In genomic region chr3:73623316-73623715, GRCh38 we compare ENCODE assay signal across 11 cellular contexts. TPM values are rescaled to one million over a fixed set of nuclear protein-coding genes. Genes with fewer than 3 reads are reported as not detected.
DNase-seq lines count a peak whose midpoint lies in the region; ATAC-seq and TF ChIP-seq lines count a peak whose summit lies in the region.
"Had no signal": no experiment of that assay in that cellular context is flagged by ENCODE, and none has a peak within 500 bp of the region (broad histone marks: within the 10 kb centered on the region; RNA-seq: fewer than 3 reads in every experiment).

No MANE protein-coding gene starts in this region.

- CTCF ChIA-PET in IMR-90 (lab: Yijun Ruan, JAX): interaction anchor here (0.5 to 2.0 kb wide), 14 partner anchors 9 to 228 kb away, joined by 3 to 8 read pairs (median 3); no protein-coding TSS in a partner anchor

- DNase-seq in IMR-90: peak; percentile 28
- no peak for DNase-seq in lung (ENCODE audit: low spot score)
- no peak for DNase-seq in activated T-cell treated with anti-CD3 and anti-CD28 coated beads, Interleukin-2, amount 50 U/mL, for 4 hours
- DNase-seq in effector memory CD4-positive, alpha-beta T cell: no peak
- no peak for DNase-seq in putamen (ENCODE audit: low spot score)
- DNase-seq: activated naive CD4-positive, alpha-beta T cell treated with anti-CD3 and anti-CD28 coated beads, Interleukin-2, amount 10 ng/mL, durations not matched to agents 7 days and 5 days; Karpas-422; stimulated activated CD4-positive, alpha-beta T cell treated with anti-CD3 and anti-CD28 coated beads, Interleukin-15, amount 100 ng/mL, for 24 hours had no signal

- peak overlapping the region; percentile 86; the same call in 1 of the 2 replicates for H3K4ac ChIP-seq in IMR-90 (ENCODE audit: low read depth, low read length)

- H3K27ac ChIP-seq in IMR-90 (ENCODE audit: insufficient read depth, low read length) (peak overlapping the region; percentile 56; the same call in 1 of the 2 replicates), duodenal mucosa (ENCODE audit: low read depth, low read length) (no peak overlapping the region), lung (ENCODE audit: low read depth in 1 of 2, low read length in 1 of 2) (peak overlapping the region; percentile 69 to 95), subcutaneous abdominal adipose tissue (ENCODE audit: low read depth, low read length) (peak overlapping the region; percentile 90)
- H3K27ac ChIP-seq in effector memory CD4-positive, alpha-beta T cell (ENCODE audit: insufficient read depth, low read length, poor library complexity, severe bottlenecking): no peak overlapping the region

- H2BK20ac ChIP-seq in IMR-90 (ENCODE audit: low read depth, low read length): no peak overlapping the region

- H3K27me3 ChIP-seq in IMR-90 (ENCODE audit: control insufficient read depth, insufficient read depth, low read length): no peaks in the 10 kb centered on the region
- no peaks in the 10 kb centered on the region for H3K27me3 ChIP-seq in duodenal mucosa (ENCODE audit: control insufficient read depth in 1 of 2, insufficient read depth in 2 of 2, low read length in 2 of 2)
- H3K27me3 ChIP-seq in lung (ENCODE audit: control insufficient read depth, insufficient read depth): peaks cover 11% of the 10 kb centered on the region
- H3K27me3 ChIP-seq in subcutaneous abdominal adipose tissue (ENCODE audit: control insufficient read depth in 5 of 5, insufficient read depth in 4 of 5, low read length in 5 of 5): no peaks in the 10 kb centered on the region
- H3K27me3 ChIP-seq in effector memory CD4-positive, alpha-beta T cell (replicated peaks; ENCODE audit: control insufficient read depth, insufficient read depth, low read length, poor library complexity, severe bottlenecking): no peaks in the 10 kb centered on the region

- peak overlapping the region; percentile 65 for H3K18ac ChIP-seq in IMR-90 (ENCODE audit: low read depth, low read length)

- H3K4me1 ChIP-seq in IMR-90 (ENCODE audit: control insufficient read depth, insufficient read depth, low read length) (peaks cover 8% of the 10 kb centered on the region), duodenal mucosa (ENCODE audit: control insufficient read depth in 1 of 2, insufficient read depth in 2 of 2, low read length in 2 of 2) (peaks cover 13 to 20% of the 10 kb centered on the region in 2 donors), lung (ENCODE audit: control insufficient read depth in 2 of 2, insufficient read depth in 2 of 2, low read length in 2 of 2) (peaks cover 7% of the 10 kb centered on the region in 2 donors), subcutaneous abdominal adipose tissue (ENCODE audit: control insufficient read depth in 5 of 5, insufficient read depth in 5 of 5, low read length in 5 of 5) (peaks cover 0 to 82% (median 71%) of the 10 kb centered on the region in 5 donors)
- no peaks in the 10 kb centered on the region for H3K4me1 ChIP-seq in effector memory CD4-positive, alpha-beta T cell (ENCODE audit: control insufficient read depth, insufficient read depth, low read length, poor library complexity, severe bottlenecking)

- peak overlapping the region; percentile 70 for H3K23ac ChIP-seq in IMR-90 (ENCODE audit: low read depth, low read length)

- H3K9me3 Mint-ChIP-seq in activated T-cell treated with anti-CD3 and anti-CD28 coated beads, Interleukin-2, amount 50 U/mL, for 4 hours: no peaks in the 10 kb centered on the region
- H3K9me3 Mint-ChIP-seq: activated naive CD4-positive, alpha-beta T cell treated with anti-CD3 and anti-CD28 coated beads, Interleukin-2, amount 10 ng/mL, durations not matched to agents 7 days and 5 days had no signal

- H3K9me1 ChIP-seq in IMR-90 (ENCODE audit: insufficient read depth, low read length): no peaks in the 10 kb centered on the region; the same call in none of the 2 replicates

- 0% methylated on average over 1 of the region's 3 CpGs; no CpG with 5 or more reads in 1 of the 2 experiments for WGBS in IMR-90 (ENCODE audit: extremely low coverage in 2 of 2, insufficient read length in 1 of 2), 2 experiments
- WGBS in lung, 2 donors: 25 to 28% methylated on average over 3 of the region's 3 CpGs

- H3K9ac ChIP-seq in IMR-90 (ENCODE audit: low read depth, low read length) (peak overlapping the region; percentile 77), duodenal mucosa (ENCODE audit: low read depth in 1 of 2, low read length in 2 of 2) (peak overlapping the region; percentile 35), subcutaneous abdominal adipose tissue (ENCODE audit: low read length in 5 of 5) (peak overlapping the region; percentile 29 to 74 (median 47))

- H2BK5ac ChIP-seq in IMR-90 (ENCODE audit: low read depth, low read length, poor library complexity, severe bottlenecking): no peak overlapping the region

- H3K9me3 ChIP-seq in IMR-90 (ENCODE audit: control insufficient read depth, insufficient read depth, low read length): no peaks in the 10 kb centered on the region
- H3K9me3 ChIP-seq in duodenal mucosa (ENCODE audit: control insufficient read depth in 1 of 2, low read length in 2 of 2): no peaks in the 10 kb centered on the region
- peaks cover 0 to 8% of the 10 kb centered on the region in 2 donors for H3K9me3 ChIP-seq in lung (ENCODE audit: control insufficient read depth in 2 of 2, insufficient read depth in 1 of 2, low read length in 1 of 2)
- no peaks in the 10 kb centered on the region for H3K9me3 ChIP-seq in subcutaneous abdominal adipose tissue (ENCODE audit: control insufficient read depth in 5 of 5, low read length in 5 of 5)
- H3K9me3 ChIP-seq in effector memory CD4-positive, alpha-beta T cell (ENCODE audit: control insufficient read depth, low read length): no peaks in the 10 kb centered on the region

- ATAC-seq in IMR-90 (ENCODE audit: low read depth): no peak
- no peak for ATAC-seq in lung (ENCODE audit: insufficient read depth, low FRiP score)
- ATAC-seq in activated T-cell treated with anti-CD3 and anti-CD28 coated beads, Interleukin-2, amount 50 U/mL, for 4 hours: no peak
- ATAC-seq in GM18517 (IDR thresholded peaks at IDR 0.05; ENCODE audit: unreplicated experiment): no peak

- H3K14ac ChIP-seq in IMR-90 (replicated peaks; ENCODE audit: low read depth, low read length): peak overlapping the region; percentile 89

- H3K36me3 Mint-ChIP-seq in activated T-cell treated with anti-CD3 and anti-CD28 coated beads, Interleukin-2, amount 50 U/mL, for 4 hours (ENCODE audit: insufficient read depth): no peaks in the 10 kb centered on the region
- H3K36me3 Mint-ChIP-seq: activated naive CD4-positive, alpha-beta T cell treated with anti-CD3 and anti-CD28 coated beads, Interleukin-2, amount 10 ng/mL, durations not matched to agents 7 days and 5 days had no signal

- H3K56ac ChIP-seq in IMR-90 (ENCODE audit: extremely low read depth, insufficient read depth, low read length): peak overlapping the region; percentile 53; the same call in 1 of the 2 replicates

- no peak for TF ChIP-seq RAD21 in IMR-90 (IDR thresholded peaks at IDR 0.05; ENCODE audit: low read length)

- H2BK15ac ChIP-seq in IMR-90 (ENCODE audit: low read depth, low read length): no peak overlapping the region

- no TSS peak for BruUV-seq in IMR-90 (replicated peaks; lab: Mats Ljungman, UMichigan)

- no peaks in the 10 kb centered on the region for H3K4me1 Mint-ChIP-seq in activated T-cell treated with anti-CD3 and anti-CD28 coated beads, Interleukin-2, amount 50 U/mL, for 4 hours (ENCODE audit: low read depth)
- H3K4me1 Mint-ChIP-seq: activated naive CD4-positive, alpha-beta T cell treated with anti-CD3 and anti-CD28 coated beads, Interleukin-2, amount 10 ng/mL, durations not matched to agents 7 days and 5 days had no signal

- peaks cover 12 to 43% of the 10 kb centered on the region in 2 experiments for H3K79me1 ChIP-seq in IMR-90 (ENCODE audit: low read depth in 1 of 2, low read length in 2 of 2)

- peak overlapping the region; percentile 71 for H3K4me3 ChIP-seq in IMR-90 (ENCODE audit: insufficient read depth, low read depth, low read length)
- peak overlapping the region; percentile 77 for H3K4me3 ChIP-seq in duodenal mucosa (ENCODE audit: low read depth in 1 of 2, low read length in 2 of 2)
- no peak overlapping the region for H3K4me3 ChIP-seq in lung
- peak overlapping the region; percentile 83 to 94 (median 89) for H3K4me3 ChIP-seq in subcutaneous abdominal adipose tissue (ENCODE audit: low read depth in 1 of 5, low read length in 5 of 5)
- no peak overlapping the region for H3K4me3 ChIP-seq in effector memory CD4-positive, alpha-beta T cell (ENCODE audit: insufficient read depth, low read depth, low read length, poor library complexity, severe bottlenecking)

- no peak overlapping the region for H2AFZ ChIP-seq in IMR-90 (replicated peaks; ENCODE audit: low read length, poor library complexity)

- H2AK5ac ChIP-seq in IMR-90 (ENCODE audit: low read depth, low read length): no peak overlapping the region

- H2BK120ac ChIP-seq in IMR-90 (ENCODE audit: low read depth, low read length): peak overlapping the region; percentile 20

- in situ Hi-C loops in IMR-90 (cut with MboI; ENCODE audit: low sequenced_read_pairs): loop anchor here (25.0 kb wide), 1 partner anchor 111 kb away; no protein-coding TSS in a partner anchor

- dilution Hi-C loops in IMR-90 (cut with HindIII; ENCODE audit: low sequenced_read_pairs, unreplicated experiment): loop anchor here (25.0 kb wide), 1 partner anchor 111 kb away; no protein-coding TSS in a partner anchor

- peaks cover 32% of the 10 kb centered on the region; the same call in 1 of the 2 replicates for H4K20me1 ChIP-seq in IMR-90 (ENCODE audit: insufficient read depth, low read length)

- H4K8ac ChIP-seq in IMR-90 (ENCODE audit: low read depth in 2 of 2, low read length in 2 of 2): 0 out of 4 replicates have a peak overlapping the region, but pooled peaks of 1 of the 2 experiments have one; percentile 49

- no peak for TF ChIP-seq POLR2A in IMR-90 (IDR thresholded peaks at IDR 0.05; ENCODE audit: low read depth, low read length)

- no peak overlapping the region for H3K4me3 Mint-ChIP-seq in activated T-cell treated with anti-CD3 and anti-CD28 coated beads, Interleukin-2, amount 50 U/mL, for 4 hours
- H3K4me3 Mint-ChIP-seq: activated naive CD4-positive, alpha-beta T cell treated with anti-CD3 and anti-CD28 coated beads, Interleukin-2, amount 10 ng/mL, durations not matched to agents 7 days and 5 days had no signal

- no peak overlapping the region for H4K5ac ChIP-seq in IMR-90 (ENCODE audit: low read depth, low read length)

- H4K91ac ChIP-seq in IMR-90 (ENCODE audit: insufficient read depth, low read depth, low read length): peak overlapping the region; percentile 32; the same call in 1 of the 2 replicates

- peak overlapping the region; percentile 47 for H2AK9ac ChIP-seq in IMR-90 (replicated peaks; ENCODE audit: low read depth, low read length, poor library complexity)

- H3K36me3 ChIP-seq in IMR-90 (ENCODE audit: control insufficient read depth, insufficient read depth, low read length) (peaks cover 2% of the 10 kb centered on the region; the same call in 1 of the 2 replicates), duodenal mucosa (ENCODE audit: control insufficient read depth in 1 of 2, insufficient read depth in 2 of 2, low read length in 2 of 2) (no peaks in the 10 kb centered on the region), lung (ENCODE audit: control insufficient read depth in 2 of 2, insufficient read depth in 2 of 2, low read length in 2 of 2) (no peaks in the 10 kb centered on the region), subcutaneous abdominal adipose tissue (ENCODE audit: control insufficient read depth in 5 of 5, insufficient read depth in 5 of 5, low read length in 5 of 5) (no peaks in the 10 kb centered on the region)
- no peaks in the 10 kb centered on the region for H3K36me3 ChIP-seq in effector memory CD4-positive, alpha-beta T cell (ENCODE audit: control insufficient read depth, insufficient read depth, low read length)

- no peak for TF ChIP-seq CTCF in IMR-90 (conservative IDR thresholded peaks at IDR 0.05; ENCODE audit: low read depth, low read length)
- no peak for TF ChIP-seq CTCF in lung (IDR thresholded peaks at IDR 0.05; ENCODE audit: control extremely low read depth, extremely low read depth)

- POLR2A ChIA-PET in IMR-90 (lab: Charles Lee; ENCODE audit: unreplicated experiment): interaction anchor here (0.7 kb wide), 1 partner anchor 114 kb away, joined by 5 read pairs; no protein-coding TSS in a partner anchor

- peaks cover 12% of the 10 kb centered on the region for H3K27me3 Mint-ChIP-seq in activated T-cell treated with anti-CD3 and anti-CD28 coated beads, Interleukin-2, amount 50 U/mL, for 4 hours (ENCODE audit: low read depth)

- H3K4me2 ChIP-seq in IMR-90 (ENCODE audit: low read depth, low read length): peak overlapping the region; percentile 81

- intact Hi-C loops in IMR-90 (cut with micrococcal nuclease): loop anchor here (5.0 kb wide), 3 partner anchors 164 to 521 kb away; no protein-coding TSS in a partner anchor

RNA-seq across cellular contexts. Expression of gene PDZRN3, which starts 1.4 kb away (rescaled TPM):
- total RNA-seq in IMR-90 (2012; rRNA removed): 17.0 and 17.8 TPM in 2 replicates
- polyA plus RNA-seq in IMR-90 (2012; rRNA removed): 9.4 and 10.3 TPM in 2 replicates
- polyA plus RNA-seq in IMR-90 (2012; cell fraction: cytosol; rRNA removed): 7.3 and 11.3 TPM in 2 replicates
- 14.4 and 24.7 TPM in 2 replicates for polyA plus RNA-seq in IMR-90 (2012; cell fraction: nucleus; rRNA removed; ENCODE audit: low replicate concordance)
- 10 to 100 TPM; 20.7 to 36.4 TPM for total RNA-seq in lung
- polyA plus RNA-seq in lung: 10 to 100 TPM in 1 of 2 donors, 1 to 10 TPM in 1; 7.3 to 11.9 TPM
- under 1 TPM; 0.13 to 0.23 (median 0.22) TPM for total RNA-seq in activated T-cell treated with anti-CD3 and anti-CD28 coated beads, Interleukin-2, amount 50 U/mL, for 4 hours

Comparison
In these comparisons a context has a peak if more than half of its experiments do, and no peak if none do; other contexts are left out.
1. H3K27ac ChIP-seq: peak in IMR-90 (single experiment), lung (2 of 2) and subcutaneous abdominal adipose tissue (single experiment); none in duodenal mucosa (single experiment) and effector memory CD4-positive, alpha-beta T cell (single experiment).
2. H3K4me3 ChIP-seq: peak in IMR-90 (single experiment), duodenal mucosa (2 of 2) and subcutaneous abdominal adipose tissue (5 of 5); none in lung (single experiment) and effector memory CD4-positive, alpha-beta T cell (single experiment).
3. RNA of gene PDZRN3, which starts 1.4 kb away (total RNA-seq): 20.7 to 36.4 TPM in lung and 17.0 to 17.8 TPM in IMR-90; 0.13 to 0.23 TPM in activated T-cell treated with anti-CD3 and anti-CD28 coated beads, Interleukin-2, amount 50 U/mL, for 4 hours; every median in the first group is over 10 times any median in the second.
4. Peak in every context shown above with its lines, with median percentiles within 50 percentile points of each other: H3K9ac ChIP-seq.